In the genomic region with DNA sequence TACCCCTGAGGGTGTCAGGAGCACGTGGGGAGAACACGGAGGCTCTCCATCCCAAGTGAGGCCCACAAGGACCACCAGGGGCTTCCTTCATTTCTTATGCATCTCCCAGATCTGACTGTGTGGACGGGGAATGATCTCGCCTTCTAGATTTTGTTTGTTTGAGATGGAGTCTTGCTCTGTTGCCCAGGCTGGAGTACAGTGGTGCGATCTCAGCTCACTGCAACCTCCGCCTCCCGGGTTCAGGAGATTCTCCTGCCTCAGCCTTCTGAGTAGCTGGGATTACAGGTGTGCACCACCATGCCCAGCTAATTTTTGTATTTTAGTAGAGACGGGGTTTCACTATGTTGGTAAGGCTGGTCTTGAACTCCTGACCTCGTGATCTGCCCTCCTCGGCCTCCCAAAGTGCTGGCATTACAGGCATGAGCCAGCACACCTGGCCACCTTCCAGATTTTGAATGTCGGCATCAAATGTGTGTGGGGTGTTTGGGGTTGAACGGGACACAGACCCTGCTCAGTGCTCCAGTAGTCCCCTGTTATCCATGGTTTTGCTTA, we compare ENCODE assay signal across 8 cellular contexts. TPM values are rescaled to one million over a fixed set of nuclear protein-coding genes. Genes with fewer than 3 reads are reported as not detected.
DNase-seq lines count a peak whose midpoint lies in the region; ATAC-seq and TF ChIP-seq lines count a peak whose summit lies in the region.
"Not testable (repeated sequence)": the region's sequence is repeated elsewhere in the genome, so short reads cannot be mapped to it uniquely, and the experiment has no call there.

No MANE protein-coding gene starts in this region.

- H4K91ac ChIP-seq in mesenchymal stem cell (ENCODE audit: low read length) = peak overlapping the region; percentile 18

- not testable (repeated sequence) for H3K27me3 ChIP-seq in GM23248 (replicated peaks; ENCODE audit: insufficient read depth); heart left ventricle; mesenchymal stem cell (ENCODE audit: control insufficient read depth in 1 of 2, insufficient read depth in 1 of 2, low read length in 2 of 2); rectal smooth muscle tissue (ENCODE audit: control insufficient read depth, insufficient read depth, low read length); vagina

- in situ Hi-C loops in GM23248 (cut with MboI) = not testable (repeated sequence)

- H2AK5ac ChIP-seq in mesenchymal stem cell (ENCODE audit: low read length, severe bottlenecking) = not testable (repeated sequence)

- peak overlapping the region; percentile 33 for H3K27ac Mint-ChIP-seq in activated CD4-positive, alpha-beta T cell treated with anti-CD3 and anti-CD28 coated beads, Interleukin-2, amount 10 ng/mL, durations not matched to agents 7 days and 5 days

- not testable (repeated sequence) for H3K9me3 Mint-ChIP-seq in activated CD4-positive, alpha-beta T cell treated with anti-CD3 and anti-CD28 coated beads, Interleukin-2, amount 10 ng/mL, durations not matched to agents 7 days and 5 days

- H2BK120ac ChIP-seq in mesenchymal stem cell (ENCODE audit: low read depth, low read length) = peak overlapping the region; percentile 98

- not testable (repeated sequence) for TF ChIP-seq CTCF in coronary artery (IDR thresholded peaks at IDR 0.05); heart left ventricle (IDR thresholded peaks at IDR 0.05); vagina (IDR thresholded peaks at IDR 0.05)

- H3K4me1 ChIP-seq in GM23248 (ENCODE audit: insufficient read depth) (peaks cover 33% of the 10 kb centered on the region), heart left ventricle (peaks cover 7 to 69% (median 46%) of the 10 kb centered on the region in 12 donors), mesenchymal stem cell (ENCODE audit: control insufficient read depth, insufficient read depth, low read depth, low read length) (peaks cover 21% of the 10 kb centered on the region), rectal smooth muscle tissue (ENCODE audit: control insufficient read depth, insufficient read depth, low read length) (peaks cover 29% of the 10 kb centered on the region), vagina (peaks cover 64% of the 10 kb centered on the region)

- not testable (repeated sequence) for DNase-seq in GM23248; activated CD4-positive, alpha-beta T cell treated with anti-CD3 and anti-CD28 coated beads, Interleukin-2, amount 10 ng/mL, durations not matched to agents 7 days and 5 days; coronary artery (ENCODE audit: low spot score); heart left ventricle; mesenchymal stem cell; vagina (ENCODE audit: extremely low spot score in 2 of 2)
- peak in 3 of 49 donors; percentile 49 to 56 (median 50) for DNase-seq in substantia nigra (lab: John Stamatoyannopoulos, UW)

- H3K79me2 ChIP-seq in GM23248 (ENCODE audit: insufficient read depth) = not testable (repeated sequence)

- H3K27me3 Mint-ChIP-seq in activated CD4-positive, alpha-beta T cell treated with anti-CD3 and anti-CD28 coated beads, Interleukin-2, amount 10 ng/mL, durations not matched to agents 7 days and 5 days = not testable (repeated sequence)

- H3K36me3 ChIP-seq in GM23248 (ENCODE audit: low read depth); heart left ventricle; mesenchymal stem cell (ENCODE audit: control insufficient read depth in 1 of 2, insufficient read depth in 2 of 2, low read depth in 1 of 2, low read length in 2 of 2); rectal smooth muscle tissue (ENCODE audit: control insufficient read depth, insufficient read depth, low read length); vagina: not testable (repeated sequence)

- not testable (repeated sequence) for H3K79me1 ChIP-seq in mesenchymal stem cell (replicated peaks; ENCODE audit: low read length, poor library complexity, severe bottlenecking)

- H3K4me2 ChIP-seq in GM23248 (ENCODE audit: unreplicated experiment) = peak overlapping the region; percentile 25
- H3K4me2 ChIP-seq in mesenchymal stem cell (ENCODE audit: low read length, poor library complexity, severe bottlenecking) = not testable (repeated sequence)

- H3F3A ChIP-seq in GM23248 (ENCODE audit: insufficient read depth) = not testable (repeated sequence)

- not testable (repeated sequence) for H3K4me3 Mint-ChIP-seq in activated CD4-positive, alpha-beta T cell treated with anti-CD3 and anti-CD28 coated beads, Interleukin-2, amount 10 ng/mL, durations not matched to agents 7 days and 5 days

- WGBS in GM23248 (ENCODE audit: low coverage in 1 of 2, low lambda C conversion rate in 2 of 2, missing lambda C conversion rate in 2 of 2), 2 experiments = 62 to 65% methylated on average over 12 of the region's 12 CpGs
- WGBS in heart left ventricle, 4 donors = 84 to 90% (median 89%) methylated on average over 12 of the region's 12 CpGs
- WGBS in mesenchymal stem cell = 96% methylated on average over 12 of the region's 12 CpGs

- CTCF ChIA-PET in activated CD4-positive, alpha-beta T cell treated with anti-CD3 and anti-CD28 coated beads, Interleukin-2, amount 10 ng/mL, durations not matched to agents 7 days and 5 days (lab: Charles Lee) = interaction anchor here (1.3 to 2.3 kb wide), 3 partner anchors 9 to 36 kb away, joined by 3 to 9 read pairs (median 6); a partner anchor contains a TSS

- intact Hi-C loops in heart left ventricle (cut with DNase I) = not testable (repeated sequence)
- intact Hi-C loops in vagina (cut with DNase I) = loop anchor here (1.0 to 10.0 kb wide), 2 partner anchors 8 to 764 kb away; a partner anchor contains a TSS

- H4K20me1 ChIP-seq in GM23248 (ENCODE audit: insufficient read depth) = not testable (repeated sequence)

- H3K23ac ChIP-seq in mesenchymal stem cell (ENCODE audit: low read length in 2 of 2) = not testable (repeated sequence)

- peak overlapping the region; percentile 78 for H2AFZ ChIP-seq in GM23248
- H2AFZ ChIP-seq in mesenchymal stem cell (ENCODE audit: low read depth, low read length) = not testable (repeated sequence)

- H3K9ac ChIP-seq in GM23248 = peak overlapping the region; percentile 69
- H3K9ac ChIP-seq in mesenchymal stem cell (ENCODE audit: low read length) = peak overlapping the region; percentile 88
- not testable (repeated sequence) for H3K9ac ChIP-seq in rectal smooth muscle tissue (ENCODE audit: low read length)

- POLR2A ChIA-PET in activated CD4-positive, alpha-beta T cell treated with anti-CD3 and anti-CD28 coated beads, Interleukin-2, amount 10 ng/mL, durations not matched to agents 7 days and 5 days (lab: Charles Lee) = not testable (repeated sequence)

- peak overlapping the region in 1 of 2 experiments; percentile 11 for H3K4ac ChIP-seq in mesenchymal stem cell (ENCODE audit: low read depth in 1 of 2, low read length in 2 of 2)

- H4K8ac ChIP-seq in mesenchymal stem cell (ENCODE audit: low read length) = peak overlapping the region; percentile 66

- peak overlapping the region in 1 of 2 experiments; percentile 87 for H2BK12ac ChIP-seq in mesenchymal stem cell (ENCODE audit: low read length in 2 of 2)

- H3K4me3 ChIP-seq in GM23248; heart left ventricle; rectal smooth muscle tissue (ENCODE audit: low read length): not testable (repeated sequence)
- H3K4me3 ChIP-seq in coronary artery (peak overlapping the region; percentile 60), mesenchymal stem cell (ENCODE audit: insufficient read depth in 1 of 2, low read depth in 1 of 2, low read length in 2 of 2) (peak overlapping the region in 1 of 2 experiments; percentile 68), vagina (peak overlapping the region in 1 of 2 donors; percentile 21)

- not testable (repeated sequence) for H2BK5ac ChIP-seq in mesenchymal stem cell (ENCODE audit: low read depth, low read length, poor library complexity, severe bottlenecking)

- not testable (repeated sequence) for H3K9me2 ChIP-seq in GM23248 (ENCODE audit: insufficient read depth)

- H3K27ac ChIP-seq in GM23248 (peak overlapping the region; percentile 77), coronary artery (peak overlapping the region; percentile 92 to 94), heart left ventricle (peak overlapping the region; percentile 37 to 93 (median 82)), rectal smooth muscle tissue (ENCODE audit: low read depth, low read length) (peak overlapping the region; percentile 86), substantia nigra (ENCODE audit: low read depth, low read length, poor library complexity, severe bottlenecking) (peak overlapping the region; percentile 97), vagina (peak overlapping the region; percentile 89)
- H3K27ac ChIP-seq in mesenchymal stem cell (ENCODE audit: low read length, poor library complexity, severe bottlenecking) = not testable (repeated sequence)

- H3K36me3 Mint-ChIP-seq in activated CD4-positive, alpha-beta T cell treated with anti-CD3 and anti-CD28 coated beads, Interleukin-2, amount 10 ng/mL, durations not matched to agents 7 days and 5 days (ENCODE audit: low read depth) = not testable (repeated sequence)

- not testable (repeated sequence) for TF ChIP-seq POLR2A in heart left ventricle (IDR thresholded peaks at IDR 0.05); vagina (IDR thresholded peaks at IDR 0.05)

- not testable (repeated sequence) for H3K14ac ChIP-seq in mesenchymal stem cell (ENCODE audit: low read length in 2 of 2)

- H3K18ac ChIP-seq in mesenchymal stem cell (ENCODE audit: low read depth in 1 of 2, low read length in 2 of 2) = peak overlapping the region in 1 of 2 experiments; percentile 37

- not testable (repeated sequence) for ATAC-seq in heart left ventricle

- H3K4me1 Mint-ChIP-seq in activated CD4-positive, alpha-beta T cell treated with anti-CD3 and anti-CD28 coated beads, Interleukin-2, amount 10 ng/mL, durations not matched to agents 7 days and 5 days = peaks cover 40% of the 10 kb centered on the region

- H2BK15ac ChIP-seq in mesenchymal stem cell (ENCODE audit: low read depth, poor library complexity, severe bottlenecking) = not testable (repeated sequence)

- H3K9me3 ChIP-seq in GM23248 (ENCODE audit: low read depth); heart left ventricle; mesenchymal stem cell (ENCODE audit: control insufficient read depth, low read length); vagina: not testable (repeated sequence)

RNA-seq across cellular contexts. Expression of a gene that starts 9.6 kb away (rescaled TPM):
- 1.4 and 2.4 TPM in 2 replicates for total RNA-seq in GM23248 (2014; rRNA removed; shearing (Covaris generic))
- polyA plus RNA-seq in GM23248 (2016; fragmentation: Nextera tagmentation; extraction: Ambion mirVana) (1.2 and 2.0 TPM in 2 replicates), heart left ventricle (10 to 100 TPM; 20.1 to 23.3 TPM)
- total RNA-seq in activated CD4-positive, alpha-beta T cell treated with anti-CD3 and anti-CD28 coated beads, Interleukin-2, amount 10 ng/mL, durations not matched to agents 7 days and 5 days = 10 to 100 TPM; 33.9 to 43.4 TPM
- total RNA-seq in heart left ventricle (10 to 100 TPM; 20.3 to 53.4 (median 31.8) TPM), vagina (63.3 TPM)
- polyA plus RNA-seq in mesenchymal stem cell (2013, experiment 1 of 2) = 42.8 TPM
- 46.1 TPM for polyA plus RNA-seq in mesenchymal stem cell (2013, experiment 2 of 2)

RNA-seq across cellular contexts. Expression of a gene that starts 13.7 kb away (rescaled TPM):
- total RNA-seq in GM23248 (2014; rRNA removed; shearing (Covaris generic)) = 17.4 and 22.9 TPM in 2 replicates
- polyA plus RNA-seq in GM23248 (2016; fragmentation: Nextera tagmentation; extraction: Ambion mirVana) = 59.4 and 64.8 TPM in 2 replicates
- 10 to 100 TPM; 76.8 to 83.5 TPM for total RNA-seq in activated CD4-positive, alpha-beta T cell treated with anti-CD3 and anti-CD28 coated beads, Interleukin-2, amount 10 ng/mL, durations not matched to agents 7 days and 5 days
- 100 to 1,000 TPM; 134 to 311 (median 158) TPM for total RNA-seq in heart left ventricle
- polyA plus RNA-seq in heart left ventricle = 100 to 1,000 TPM; 128 to 217 TPM
- polyA plus RNA-seq in mesenchymal stem cell (2013, experiment 1 of 2) = 173 TPM
- 171 TPM for polyA plus RNA-seq in mesenchymal stem cell (2013, experiment 2 of 2)
- total RNA-seq in vagina = 54.3 TPM

RNA-seq across cellular contexts. Expression of a gene that starts 24.6 kb away (rescaled TPM):
- under 0.01 and 0.65 TPM in 2 replicates for total RNA-seq in GM23248 (2014; rRNA removed; shearing (Covaris generic))
- 0.06 TPM in 1 of 2 replicates, not detected in the other for polyA plus RNA-seq in GM23248 (2016; fragmentation: Nextera tagmentation; extraction: Ambion mirVana)
- 100 to 1,000 TPM; 161 to 182 TPM for total RNA-seq in activated CD4-positive, alpha-beta T cell treated with anti-CD3 and anti-CD28 coated beads, Interleukin-2, amount 10 ng/mL, durations not matched to agents 7 days and 5 days
- 10 to 100 TPM in 2 of 9 donors, 1 to 10 TPM in 7; 2.1 to 28.5 (median 6.0) TPM for total RNA-seq in heart left ventricle
- 1 to 10 TPM; 4.5 to 5.8 TPM for polyA plus RNA-seq in heart left ventricle
- 1.1 TPM for polyA plus RNA-seq in mesenchymal stem cell (2013, experiment 1 of 2)
- 0.49 TPM for polyA plus RNA-seq in mesenchymal stem cell (2013, experiment 2 of 2)
- 32.7 TPM for total RNA-seq in vagina

RNA-seq across cellular contexts. Expression of a gene that starts 27.9 kb away (rescaled TPM):
- 24.2 and 25.7 TPM in 2 replicates for total RNA-seq in GM23248 (2014; rRNA removed; shearing (Covaris generic))
- polyA plus RNA-seq in GM23248 (2016; fragmentation: Nextera tagmentation; extraction: Ambion mirVana) (9.9 and 10.2 TPM in 2 replicates), heart left ventricle (10 to 100 TPM in 1 of 2 donors, 1 to 10 TPM in 1; 7.5 to 10.5 TPM)
- total RNA-seq in activated CD4-positive, alpha-beta T cell treated with anti-CD3 and anti-CD28 coated beads, Interleukin-2, amount 10 ng/mL, durations not matched to agents 7 days and 5 days = 10 to 100 TPM; 26.5 to 28.7 TPM
- total RNA-seq in heart left ventricle (10 to 100 TPM in 3 of 9 donors, 1 to 10 TPM in 6; 6.8 to 16.1 (median 9.5) TPM), vagina (59.9 TPM)
- 15.7 TPM for polyA plus RNA-seq in mesenchymal stem cell (2013, experiment 1 of 2)
- polyA plus RNA-seq in mesenchymal stem cell (2013, experiment 2 of 2) = 15.2 TPM

RNA-seq across cellular contexts. Expression of a gene that starts 35.9 kb away (rescaled TPM):
- 18.8 and 36.9 TPM in 2 replicates for total RNA-seq in GM23248 (2014; rRNA removed; shearing (Covaris generic))
- polyA plus RNA-seq in GM23248 (2016; fragmentation: Nextera tagmentation; extraction: Ambion mirVana) (51.9 and 58.4 TPM in 2 replicates), heart left ventricle (100 to 1,000 TPM in 1 of 2 donors, 10 to 100 TPM in 1; 79.7 to 111 TPM)
- total RNA-seq in activated CD4-positive, alpha-beta T cell treated with anti-CD3 and anti-CD28 coated beads, Interleukin-2, amount 10 ng/mL, durations not matched to agents 7 days and 5 days = 10 to 100 TPM; 95.9 to 97.5 TPM
- total RNA-seq in heart left ventricle (100 to 1,000 TPM in 5 of 9 donors, 10 to 100 TPM in 4; 54.8 to 126 (median 106) TPM), vagina (67.8 TPM)
- 44.2 TPM for polyA plus RNA-seq in mesenchymal stem cell (2013, experiment 1 of 2)
- polyA plus RNA-seq in mesenchymal stem cell (2013, experiment 2 of 2) = 41.8 TPM
